Comparison of ENCODE assay signal across 9 cellular contexts in genomic region chr14:96423446-96424103, GRCh38. TPM values are rescaled to one million over a fixed set of nuclear protein-coding genes. Genes with fewer than 3 reads are reported as not detected.
DNase-seq lines count a peak whose midpoint lies in the region; TF ChIP-seq lines count a peak whose summit lies in the region.
"Had no signal": no experiment of that assay in that cellular context is flagged by ENCODE, and none has a peak within 500 bp of the region (broad histone marks: within the 10 kb centered on the region; RNA-seq: fewer than 3 reads in every experiment).

No MANE protein-coding gene starts in this region.

- H3K79me2 ChIP-seq in Loucy (ENCODE audit: insufficient read depth, low read length) (no peaks in the 10 kb centered on the region), parathyroid adenoma (no peaks in the 10 kb centered on the region)

- H3K9me3 Mint-ChIP-seq in Caco-2 (ENCODE audit: unreplicated experiment) (no peaks in the 10 kb centered on the region), progenitor cell of endocrine pancreas (ENCODE audit: low read depth) (peaks cover 5% of the 10 kb centered on the region)

- H3K27me3 Mint-ChIP-seq in Caco-2 (ENCODE audit: insufficient read depth, unreplicated experiment) (no peaks in the 10 kb centered on the region), progenitor cell of endocrine pancreas (no peaks in the 10 kb centered on the region)

- no peak overlapping the region for H3K27ac ChIP-seq in parathyroid adenoma

- H3K4me3 Mint-ChIP-seq in Caco-2 (ENCODE audit: unreplicated experiment) (peak overlapping the region; percentile 69), progenitor cell of endocrine pancreas (ENCODE audit: low read depth) (no peak overlapping the region)

- no peaks in the 10 kb centered on the region for H3F3A ChIP-seq in Loucy (ENCODE audit: low read depth)

- H3K4me2 ChIP-seq in Loucy (ENCODE audit: low read depth, low read length, poor library complexity, severe bottlenecking) (peak overlapping the region; percentile 77), parathyroid adenoma (ENCODE audit: low read length) (peak overlapping the region; percentile 17)

- H3K36me3 ChIP-seq in Caco-2 (ENCODE audit: control insufficient read depth, insufficient read depth, low read length) (no peaks in the 10 kb centered on the region), Loucy (ENCODE audit: insufficient read depth, low read length) (no peaks in the 10 kb centered on the region), endocrine pancreas (ENCODE audit: control insufficient read depth, insufficient read depth, low read length) (no peaks in the 10 kb centered on the region), parathyroid adenoma (ENCODE audit: control insufficient read depth, insufficient read depth, low read length) (no peaks in the 10 kb centered on the region)
- H3K36me3 ChIP-seq: cardiac muscle cell had no signal

- no peaks in the 10 kb centered on the region for H4K20me1 ChIP-seq in Loucy (ENCODE audit: insufficient read depth, low read length, poor library complexity, severe bottlenecking)

- no peak overlapping the region for H3K27ac Mint-ChIP-seq in Caco-2 (ENCODE audit: unreplicated experiment)
- H3K27ac Mint-ChIP-seq in progenitor cell of endocrine pancreas, result no peak overlapping the region

- peak overlapping the region; percentile 93 for H2AFZ ChIP-seq in Loucy (ENCODE audit: low read length)
- peak overlapping the region; percentile 73 for H2AFZ ChIP-seq in parathyroid adenoma

- intact Hi-C loops in Caco-2 (cut with micrococcal nuclease; ENCODE audit: unreplicated experiment), result loop anchor here (1.0 kb wide), 6 partner anchors 61 to 323 kb away; no protein-coding TSS in a partner anchor

- H3K4me1 Mint-ChIP-seq in Caco-2 (ENCODE audit: low read depth, unreplicated experiment), result no peaks in the 10 kb centered on the region
- peaks cover 3% of the 10 kb centered on the region for H3K4me1 Mint-ChIP-seq in progenitor cell of endocrine pancreas (ENCODE audit: low read depth)

- peak overlapping the region; percentile 38 for H3K4me3 ChIP-seq in Caco-2 (ENCODE audit: low read depth, low read length)
- H3K4me3 ChIP-seq in Loucy (ENCODE audit: low read length, poor library complexity, severe bottlenecking), result peak overlapping the region; percentile 62
- H3K4me3 ChIP-seq in endocrine pancreas (ENCODE audit: control insufficient read depth, insufficient read depth, low read length), result peak overlapping the region; percentile 76
- H3K4me3 ChIP-seq in parathyroid adenoma (ENCODE audit: low read depth, low read length), result no peak overlapping the region
- H3K4me3 ChIP-seq: cardiac muscle cell had no signal

- TF ChIP-seq CTCF in Caco-2 (IDR thresholded peaks at IDR 0.05; ENCODE audit: insufficient read depth in 1 of 2, low read depth in 1 of 2, low read length in 1 of 2, severe bottlenecking in 1 of 2, unreplicated experiment in 1 of 2) (no peak), Loucy (conservative IDR thresholded peaks at IDR 0.05; ENCODE audit: low read length) (no peak), parathyroid adenoma (IDR thresholded peaks at IDR 0.05) (no peak), progenitor cell of endocrine pancreas (IDR thresholded peaks at IDR 0.05; ENCODE audit: unreplicated experiment) (no peak)

- H3K9me2 ChIP-seq in Loucy (replicated peaks; ENCODE audit: low read depth, low read length), result no peaks in the 10 kb centered on the region

- POLR2A ChIA-PET in Caco-2 (lab: Charles Lee), result no interaction called here

- CTCF ChIA-PET in Caco-2 (lab: Charles Lee), result no interaction called here

- H3K9me3 ChIP-seq in Caco-2 (no peaks in the 10 kb centered on the region), Loucy (ENCODE audit: insufficient read depth, low read depth, low read length) (no peaks in the 10 kb centered on the region), endocrine pancreas (ENCODE audit: control insufficient read depth, low read length) (no peaks in the 10 kb centered on the region), parathyroid adenoma (ENCODE audit: control insufficient read depth, low read length) (no peaks in the 10 kb centered on the region)

- H3K36me3 Mint-ChIP-seq in Caco-2 (ENCODE audit: insufficient read depth, unreplicated experiment) (no peaks in the 10 kb centered on the region), progenitor cell of endocrine pancreas (ENCODE audit: insufficient read depth) (no peaks in the 10 kb centered on the region)

- DNase-seq in Caco-2, result no peak
- no peak for DNase-seq in A172 (ENCODE audit: low spot score)
- no peak for DNase-seq in cerebellar cortex (ENCODE audit: low spot score)
- DNase-seq in activated naive CD4-positive, alpha-beta T cell treated with Interleukin-2 at 50 U/mL for 16 hours, result no peak
- no peak for DNase-seq in progenitor cell of endocrine pancreas (ENCODE audit: low spot score, unreplicated experiment)

- H3K9ac ChIP-seq in Loucy (ENCODE audit: low read depth, low read length, poor library complexity, severe bottlenecking) (no peak overlapping the region), endocrine pancreas (ENCODE audit: control insufficient read depth, insufficient read depth, low read length) (peak overlapping the region; percentile 38), parathyroid adenoma (no peak overlapping the region)

- no TSS peak for BruUV-seq in Caco-2 (replicated peaks; lab: Mats Ljungman, UMichigan)

- H3K4me1 ChIP-seq in Caco-2, result no peaks in the 10 kb centered on the region
- no peaks in the 10 kb centered on the region for H3K4me1 ChIP-seq in Loucy (ENCODE audit: insufficient read depth, low read length, poor library complexity, severe bottlenecking)
- no peaks in the 10 kb centered on the region for H3K4me1 ChIP-seq in endocrine pancreas (ENCODE audit: control insufficient read depth, insufficient read depth, low read length)
- H3K4me1 ChIP-seq in parathyroid adenoma, result no peaks in the 10 kb centered on the region

- H3K27me3 ChIP-seq in Caco-2 (replicated peaks; ENCODE audit: control insufficient read depth, insufficient read depth, low read length) (no peaks in the 10 kb centered on the region), Loucy (ENCODE audit: insufficient read depth, low read length, poor library complexity, severe bottlenecking) (no peaks in the 10 kb centered on the region), endocrine pancreas (ENCODE audit: control insufficient read depth, insufficient read depth, low read length) (no peaks in the 10 kb centered on the region), parathyroid adenoma (ENCODE audit: control insufficient read depth, insufficient read depth, low read length) (no peaks in the 10 kb centered on the region)
- H3K27me3 ChIP-seq: cardiac muscle cell had no signal

RNA-seq across cellular contexts. Expression of gene AK7, which starts 31.6 kb away (rescaled TPM):
- total RNA-seq in Caco-2 (2022), result 0.49 and 0.68 TPM in 2 replicates
- total RNA-seq in A172 (2014; rRNA removed; shearing (Covaris generic)), result 0.71 and 0.74 TPM in 2 replicates
- 4.0 and 5.9 TPM in 2 replicates for total RNA-seq in progenitor cell of endocrine pancreas
